In the genomic region with DNA sequence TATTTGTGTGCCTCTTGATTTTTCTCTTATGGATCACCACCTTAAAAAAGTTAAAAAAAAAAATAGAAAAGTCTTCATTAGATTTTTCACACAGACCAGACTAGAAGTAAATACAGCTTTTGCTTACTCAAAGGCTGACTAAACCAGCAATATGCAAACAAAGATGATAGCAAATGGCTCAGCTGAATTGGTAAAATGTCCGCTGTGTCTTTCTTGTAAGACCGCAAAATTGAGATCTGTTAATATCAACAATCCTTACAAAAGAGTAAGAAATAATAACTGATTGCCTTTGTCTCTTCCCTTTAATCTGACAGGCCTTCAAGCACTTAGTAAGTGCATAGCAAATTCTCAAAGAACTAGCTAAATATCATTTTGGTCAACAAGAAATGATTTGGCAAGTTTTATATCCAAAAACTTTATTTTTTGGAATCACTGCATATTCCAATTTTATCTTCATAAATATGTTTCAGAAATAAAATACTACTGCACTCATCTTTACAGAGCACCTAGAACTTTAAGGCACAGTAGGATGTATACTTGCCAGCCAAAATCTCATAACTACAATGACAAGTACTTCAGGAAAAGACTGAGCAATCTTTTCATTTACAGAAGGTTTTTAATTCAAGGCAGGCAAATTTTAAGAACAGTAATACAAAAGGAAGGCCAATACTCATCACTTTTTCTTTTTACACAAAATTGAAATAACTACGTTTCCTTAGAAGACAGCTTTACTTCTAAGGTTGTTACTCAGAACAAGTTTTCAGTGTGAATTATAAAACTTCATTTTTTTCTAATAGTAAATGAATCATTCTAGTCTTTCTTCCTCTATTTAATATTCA, we compare ENCODE assay signal across 1 cellular context.
TF ChIP-seq lines count a peak whose summit lies in the region.

No MANE protein-coding gene starts in this region.

TF ChIP-seq in HCT116, 20 proteins besides CTCF, POLR2A, EP300 and RAD21 (continued from another document):
- TF ChIP-seq CBX3 (IDR thresholded peaks at IDR 0.05; ENCODE audit: low read depth) (no peak), ELF1 (IDR thresholded peaks at IDR 0.05; ENCODE audit: borderline replicate concordance, low read depth) (no peak), YY1 (IDR thresholded peaks at IDR 0.05; ENCODE audit: extremely low read depth, insufficient replicate concordance, low read depth, low read length) (no peak), EZH2phosphoT487 (IDR thresholded peaks at IDR 0.05; ENCODE audit: borderline replicate concordance) (no peak), ZFX (IDR thresholded peaks at IDR 0.05) (no peak), SRF (IDR thresholded peaks at IDR 0.05; ENCODE audit: low read depth) (no peak), POLR2AphosphoS5 (IDR thresholded peaks at IDR 0.05; ENCODE audit: low read depth, low read length) (no peak), EZH2 (IDR thresholded peaks at IDR 0.05) (no peak)
